ENCODE assay signal across 1 cellular context in genomic region chr3:152302521-152303021, GRCh38.
TF ChIP-seq lines count a peak whose summit lies in the region.

No MANE protein-coding gene starts in this region.

TF ChIP-seq in HepG2, 621 proteins besides CTCF, POLR2A, EP300 and RAD21 (continued from another document and continues in another):
- no peak for TF ChIP-seq MTF2 (CRISPR knock-in tag; IDR thresholded peaks at IDR 0.05; ENCODE audit: borderline replicate concordance)
- TF ChIP-seq ZBTB40 (IDR thresholded peaks at IDR 0.05): no peak
- TF ChIP-seq ZBTB40 (CRISPR knock-in tag; IDR thresholded peaks at IDR 0.05): no peak
- no peak for TF ChIP-seq MIER2 (CRISPR knock-in tag; IDR thresholded peaks at IDR 0.05)
- TF ChIP-seq ELF1 (CRISPR knock-in tag; IDR thresholded peaks at IDR 0.05): no peak
- TF ChIP-seq ZKSCAN5 (CRISPR knock-in tag; IDR thresholded peaks at IDR 0.05): no peak
- TF ChIP-seq ZBTB42 (CRISPR knock-in tag; IDR thresholded peaks at IDR 0.05): no peak
- TF ChIP-seq HMG20A (CRISPR knock-in tag; IDR thresholded peaks at IDR 0.05; ENCODE audit: borderline replicate concordance): peak; percentile 30; the same call in 1 of the 2 replicates
- no peak for TF ChIP-seq ZNF547 (CRISPR knock-in tag; IDR thresholded peaks at IDR 0.05)
- no peak for TF ChIP-seq ZNF761 (CRISPR knock-in tag; conservative IDR thresholded peaks at IDR 0.05)
- TF ChIP-seq CEBPB (IDR thresholded peaks at IDR 0.05; ENCODE audit: borderline replicate concordance, low read depth, low read length): peak; percentile 37; the same call in 1 of the 2 replicates
- TF ChIP-seq ATF3 (CRISPR knock-in tag; IDR thresholded peaks at IDR 0.05): no peak
- no peak for TF ChIP-seq RFX1 (IDR thresholded peaks at IDR 0.05)
- TF ChIP-seq SAP130 (CRISPR knock-in tag; IDR thresholded peaks at IDR 0.05; ENCODE audit: low read depth): peak; percentile 32; the same call in 1 of the 2 replicates
- no peak for TF ChIP-seq SNAPC4 (CRISPR knock-in tag; IDR thresholded peaks at IDR 0.05)
- no peak for TF ChIP-seq HINFP (CRISPR knock-in tag; IDR thresholded peaks at IDR 0.05; ENCODE audit: low read depth)
- TF ChIP-seq HBP1 (CRISPR knock-in tag; IDR thresholded peaks at IDR 0.05; ENCODE audit: low read depth): no peak
- no peak for TF ChIP-seq ZNF280D (CRISPR knock-in tag; IDR thresholded peaks at IDR 0.05)
- TF ChIP-seq GTF3A (CRISPR knock-in tag; conservative IDR thresholded peaks at IDR 0.05): no peak
- TF ChIP-seq ARID4A (CRISPR knock-in tag; IDR thresholded peaks at IDR 0.05; ENCODE audit: borderline replicate concordance): no peak
- no peak for TF ChIP-seq ZNF564 (CRISPR knock-in tag; IDR thresholded peaks at IDR 0.05)
- no peak for TF ChIP-seq NKX3-1 (CRISPR knock-in tag; IDR thresholded peaks at IDR 0.05)
- no peak for TF ChIP-seq NBN (conservative IDR thresholded peaks at IDR 0.05)
- no peak for TF ChIP-seq SMAD9 (CRISPR knock-in tag; IDR thresholded peaks at IDR 0.05)
- TF ChIP-seq ZGPAT (CRISPR knock-in tag; IDR thresholded peaks at IDR 0.05): no peak
